In genomic region chr14:30283822-30284446, GRCh38 we compare ENCODE assay signal across 8 cellular contexts.
DNase-seq lines count a peak whose midpoint lies in the region; ATAC-seq and TF ChIP-seq lines count a peak whose summit lies in the region.

No MANE protein-coding gene starts in this region.

- no peaks in the 10 kb centered on the region for H3K4me1 Mint-ChIP-seq in activated T-helper 17 cell treated with anti-CD3 and anti-CD28 coated beads, Interleukin-2, amount 50 U/mL, for 72 hours
- H3K4me1 Mint-ChIP-seq in CD8-positive, alpha-beta T cell (ENCODE audit: low read depth): no peaks in the 10 kb centered on the region

- intact Hi-C loops in CD8-positive, alpha-beta T cell (cut with DNase I, micrococcal nuclease): no loop called here

- H3K4me3 Mint-ChIP-seq in activated T-helper 17 cell treated with anti-CD3 and anti-CD28 coated beads, Interleukin-2, amount 50 U/mL, for 72 hours: no peak overlapping the region
- H3K4me3 Mint-ChIP-seq in CD8-positive, alpha-beta T cell: no peak overlapping the region

- H3K27me3 ChIP-seq in CD8-positive, alpha-beta T cell (ENCODE audit: insufficient read depth, low read length): no peaks in the 10 kb centered on the region
- H3K27me3 ChIP-seq in right atrium auricular region: no peaks in the 10 kb centered on the region

- H3K27ac Mint-ChIP-seq in activated T-helper 17 cell treated with anti-CD3 and anti-CD28 coated beads, Interleukin-2, amount 50 U/mL, for 72 hours: no peak overlapping the region
- no peak overlapping the region for H3K27ac Mint-ChIP-seq in CD8-positive, alpha-beta T cell

- no peaks in the 10 kb centered on the region for H3K9me3 Mint-ChIP-seq in activated T-helper 17 cell treated with anti-CD3 and anti-CD28 coated beads, Interleukin-2, amount 50 U/mL, for 72 hours
- no peaks in the 10 kb centered on the region for H3K9me3 Mint-ChIP-seq in CD8-positive, alpha-beta T cell

- peak; percentile 6 to 19 for DNase-seq in stimulated activated CD4-positive, alpha-beta T cell treated with anti-CD3 and anti-CD28 coated beads, Interleukin-2, amount 100 ng/mL, for 48 hours
- DNase-seq in stimulated activated CD4-positive, alpha-beta T cell treated with anti-CD3 and anti-CD28 coated beads, Interleukin-4, amount 100 ng/mL, for 4 hours: no peak
- DNase-seq in left lobe of liver (ENCODE audit: low spot score) (no peak), NCI-H1048 (lab: John Stamatoyannopoulos, UW) (no peak), right atrium auricular region (ENCODE audit: low spot score) (no peak)
- DNase-seq in CD8-positive, alpha-beta T cell: no peak

- TF ChIP-seq CTCF in CD8-positive, alpha-beta T cell (IDR thresholded peaks at IDR 0.05): no peak
- peak in 1 of 2 donors; percentile 50 for TF ChIP-seq CTCF in right atrium auricular region (IDR thresholded peaks at IDR 0.05)

- no peak overlapping the region for H3K27ac ChIP-seq in CD8-positive, alpha-beta T cell (ENCODE audit: low read depth, low read length)
- H3K27ac ChIP-seq in right atrium auricular region: no peak overlapping the region

- no peaks in the 10 kb centered on the region for H3K36me3 Mint-ChIP-seq in activated T-helper 17 cell treated with anti-CD3 and anti-CD28 coated beads, Interleukin-2, amount 50 U/mL, for 72 hours (ENCODE audit: low read depth)
- H3K36me3 Mint-ChIP-seq in CD8-positive, alpha-beta T cell: no peaks in the 10 kb centered on the region

- H3K36me3 ChIP-seq in CD8-positive, alpha-beta T cell (ENCODE audit: insufficient read depth, low read length): no peaks in the 10 kb centered on the region
- no peaks in the 10 kb centered on the region for H3K36me3 ChIP-seq in right atrium auricular region

- POLR2A ChIA-PET in CD8-positive, alpha-beta T cell (lab: Charles Lee): no interaction called here

- TF ChIP-seq EP300 in Ishikawa (IDR thresholded peaks at IDR 0.05; ENCODE audit: borderline replicate concordance): no peak

- H3K9me3 ChIP-seq in CD8-positive, alpha-beta T cell (ENCODE audit: low read length): no peaks in the 10 kb centered on the region
- H3K9me3 ChIP-seq in right atrium auricular region: peaks cover 0 to 5% of the 10 kb centered on the region in 2 donors

- H3K4me3 ChIP-seq in CD8-positive, alpha-beta T cell (ENCODE audit: low read depth, low read length): no peak overlapping the region
- H3K4me3 ChIP-seq in right atrium auricular region: no peak overlapping the region

- peaks cover 3% of the 10 kb centered on the region for H3K27me3 Mint-ChIP-seq in activated T-helper 17 cell treated with anti-CD3 and anti-CD28 coated beads, Interleukin-2, amount 50 U/mL, for 72 hours
- no peaks in the 10 kb centered on the region for H3K27me3 Mint-ChIP-seq in CD8-positive, alpha-beta T cell (ENCODE audit: low read depth)

- CTCF ChIA-PET in CD8-positive, alpha-beta T cell (lab: Charles Lee): interaction anchor here (1.8 kb wide), 1 partner anchor 13 kb away, joined by 6 read pairs; no protein-coding TSS in a partner anchor

- H3K4me1 ChIP-seq in CD8-positive, alpha-beta T cell (ENCODE audit: insufficient read depth, low read length): no peaks in the 10 kb centered on the region
- no peaks in the 10 kb centered on the region for H3K4me1 ChIP-seq in right atrium auricular region

- peak; percentile 32 for ATAC-seq in activated T-helper 17 cell treated with anti-CD3 and anti-CD28 coated beads, Interleukin-2, amount 50 U/mL, for 72 hours (replicated peaks)
- ATAC-seq in left lobe of liver: peak; percentile 59
- no peak for ATAC-seq in CD8-positive, alpha-beta T cell

- TF ChIP-seq RAD21 in Ishikawa (IDR thresholded peaks at IDR 0.05; ENCODE audit: low read depth): peak; percentile 57

TF ChIP-seq in Ishikawa, 13 proteins besides CTCF, POLR2A, EP300 and RAD21:
- no peak for TF ChIP-seq NFIC (IDR thresholded peaks at IDR 0.05)
- no peak for TF ChIP-seq ZBTB7A (IDR thresholded peaks at IDR 0.05; ENCODE audit: low read depth)
- TF ChIP-seq FOXM1 (IDR thresholded peaks at IDR 0.05; ENCODE audit: borderline replicate concordance, low read depth): no peak

Comparison
In these comparisons a context has a peak if more than half of its experiments do, and no peak if none do; other contexts are left out.
1. DNase-seq: peak in stimulated activated CD4-positive, alpha-beta T cell treated with anti-CD3 and anti-CD28 coated beads, Interleukin-2, amount 100 ng/mL, for 48 hours (2 of 2); none in stimulated activated CD4-positive, alpha-beta T cell treated with anti-CD3 and anti-CD28 coated beads, Interleukin-4, amount 100 ng/mL, for 4 hours (0 of 2), left lobe of liver (single experiment), CD8-positive, alpha-beta T cell (0 of 7), NCI-H1048 (single experiment) and right atrium auricular region (single experiment).